Comparison of ENCODE assay signal across 23 cellular contexts in the genomic region with DNA sequence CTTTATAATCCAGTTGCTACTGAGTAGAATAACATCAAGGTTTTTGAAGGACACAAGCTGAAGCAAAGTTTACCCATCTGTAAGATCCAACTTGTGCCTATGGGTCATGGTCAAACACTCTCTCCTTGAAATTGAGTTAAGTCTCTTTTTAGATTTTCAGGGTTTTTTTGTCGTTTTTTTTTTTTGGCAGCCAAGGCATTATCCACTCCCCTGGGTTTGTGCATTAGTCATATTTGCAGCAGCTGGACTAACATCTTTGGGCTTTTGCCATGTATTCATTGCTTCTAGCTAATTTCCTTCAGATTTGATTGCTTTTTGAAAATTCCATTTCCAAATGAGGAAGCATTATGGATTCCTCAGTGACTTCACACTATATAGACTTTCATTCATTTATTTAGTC.
"Had no signal": no experiment of that assay in that cellular context is flagged by ENCODE, and none has a peak within 500 bp of the region (broad histone marks: within the 10 kb centered on the region; RNA-seq: fewer than 3 reads in every experiment).

No MANE protein-coding gene starts in this region.

- ATAC-seq: HepG2, Panc1, PC-3 had no signal

- H3K4me1 ChIP-seq: SJSA1 had no signal

- H3K9me3 ChIP-seq: SJSA1 had no signal

- H3K27ac ChIP-seq: RWPE1, SJSA1, SK-N-MC had no signal

- DNase-seq: IMR-90, Karpas-422, KG1, MV-4-11, NCI-H1048, NCI-H1105, NCI-H1417, NCI-H1436 treated with DMSO at 0.1 percent for 48 hours, NCI-H187, NCI-H2029, NCI-H2081 treated with DMSO at 0.1 percent for 48 hours, NCI-H2171, NCI-H226, NCI-H510A treated with DMSO at 0.1 percent for 48 hours, NCI-H526, NCI-H82, PC-3, SIG-M5 had no signal

- H3K27me3 ChIP-seq: SJSA1 had no signal

- H3K4me3 ChIP-seq: SJSA1, SK-N-MC had no signal

- H3K36me3 ChIP-seq: SJSA1 had no signal
